Comparison of ENCODE assay signal across 8 cellular contexts in genomic region chr21:39313457-39314154, GRCh38. TPM values are rescaled to one million over a fixed set of nuclear protein-coding genes. Genes with fewer than 3 reads are reported as not detected.
DNase-seq lines count a peak whose midpoint lies in the region; ATAC-seq lines count a peak whose summit lies in the region.

TSS of gene BRWD1 (minus strand) at chr21:39313632. CDS start at chr21:39313491, 141 bp downstream.

- peak within 1 kb of the TSS; percentile 79 for H2AFZ ChIP-seq in ACC112 (ENCODE audit: low read length, unreplicated experiment)

- H3K27me3 ChIP-seq in ACC112 (ENCODE audit: insufficient read depth, low read length): no peaks in the 10 kb centered on the region

- peaks cover 25% of the 10 kb centered on the region for H3K79me2 ChIP-seq in ACC112 (ENCODE audit: control insufficient read depth, insufficient read depth, low read length, unreplicated experiment)

- H3K27ac ChIP-seq in ACC112 (ENCODE audit: low read depth, low read length): peak within 1 kb of the TSS; percentile 92

- peak within 1 kb of the TSS; percentile 74 for H3K4me3 ChIP-seq in ACC112 (ENCODE audit: low read depth, low read length)

- H3K36me3 ChIP-seq in ACC112 (ENCODE audit: insufficient read depth, low read length): peaks cover 5% of the 10 kb centered on the region

- H3K4me1 ChIP-seq in ACC112 (ENCODE audit: control insufficient read depth, insufficient read depth, low read length, unreplicated experiment): peaks cover 6% of the 10 kb centered on the region

- DNase-seq in NCI-H345 treated with DMSO at 0.1 percent for 48 hours (lab: John Stamatoyannopoulos, UW; ENCODE audit: unreplicated experiment): peak; percentile 60
- peak; percentile 68 for DNase-seq in activated CD4-positive, alpha-beta T cell treated with anti-CD3 and anti-CD28 coated beads for 1 hour
- DNase-seq in cerebellum (ENCODE audit: low spot score): peak; percentile 77
- DNase-seq in kidney tubule cell (ENCODE audit: low spot score): peak; percentile 90
- DNase-seq in stimulated activated CD4-positive, alpha-beta T cell treated with anti-CD3 and anti-CD28 coated beads, Interleukin-1b, Interleukin-23, amount 100 ng/mL, for 1 hour (ENCODE audit: low read depth in 2 of 2): peak; percentile 56 to 69

- ATAC-seq in GM18519 (IDR thresholded peaks at IDR 0.05; ENCODE audit: low FRiP score, unreplicated experiment): peak; percentile 31
- ATAC-seq in HG03095 (IDR thresholded peaks at IDR 0.05; ENCODE audit: unreplicated experiment): peak; percentile 45

RNA-seq across cellular contexts. Expression of gene BRWD1, which starts in this region (rescaled TPM):
- total RNA-seq in cerebellum: 187 TPM

Comparison
In these comparisons a context has a peak if more than half of its experiments do, and no peak if none do; other contexts are left out.
1. Peak in every context shown above with its lines: DNase-seq, ATAC-seq, H3K4me3 ChIP-seq and H3K27ac ChIP-seq.